ENCODE assay signal across 1 cellular context in genomic region chr3:38003371-38003816, GRCh38.
TF ChIP-seq lines count a peak whose summit lies in the region.

No MANE protein-coding gene starts in this region.

TF ChIP-seq in HepG2, 621 proteins besides CTCF, POLR2A, EP300 and RAD21 (continued from another document and continues in another):
- no peak for TF ChIP-seq AHDC1 (CRISPR knock-in tag; IDR thresholded peaks at IDR 0.05; ENCODE audit: borderline replicate concordance)
- TF ChIP-seq GTF2F1 (IDR thresholded peaks at IDR 0.05; ENCODE audit: low read length), result no peak
- TF ChIP-seq ISL2 (CRISPR knock-in tag; IDR thresholded peaks at IDR 0.05), result no peak
- no peak for TF ChIP-seq ZNF354B (CRISPR knock-in tag; IDR thresholded peaks at IDR 0.05)
- no peak for TF ChIP-seq LCORL (IDR thresholded peaks at IDR 0.05)
- peak; percentile 62 for TF ChIP-seq LCORL (CRISPR knock-in tag; IDR thresholded peaks at IDR 0.05)
- TF ChIP-seq ARNT2 (CRISPR knock-in tag; IDR thresholded peaks at IDR 0.05; ENCODE audit: low read depth), result peak; percentile 44; the same call in 1 of the 2 replicates
- TF ChIP-seq NCOA2 (CRISPR knock-in tag; IDR thresholded peaks at IDR 0.05), result no peak
- no peak for TF ChIP-seq ZNF513 (CRISPR knock-in tag; conservative IDR thresholded peaks at IDR 0.05)
- TF ChIP-seq CENPT (CRISPR knock-in tag; IDR thresholded peaks at IDR 0.05; ENCODE audit: low read depth), result no peak
- TF ChIP-seq ZNF496 (CRISPR knock-in tag; IDR thresholded peaks at IDR 0.05; ENCODE audit: insufficient replicate concordance), result no peak
- no peak; the same call in 1 of the 2 replicates for TF ChIP-seq GABPB1 (CRISPR knock-in tag; IDR thresholded peaks at IDR 0.05)
- no peak for TF ChIP-seq SMAD1 (CRISPR knock-in tag; IDR thresholded peaks at IDR 0.05; ENCODE audit: borderline replicate concordance, low read depth)
- TF ChIP-seq ZMYM3 (CRISPR knock-in tag; IDR thresholded peaks at IDR 0.05), result no peak
- no peak for TF ChIP-seq ZSCAN22 (CRISPR knock-in tag; IDR thresholded peaks at IDR 0.05)
- no peak for TF ChIP-seq ZNF710 (CRISPR knock-in tag; IDR thresholded peaks at IDR 0.05; ENCODE audit: borderline replicate concordance)
- TF ChIP-seq ZXDC (CRISPR knock-in tag; IDR thresholded peaks at IDR 0.05), result no peak
- no peak for TF ChIP-seq ZNF253 (CRISPR knock-in tag; IDR thresholded peaks at IDR 0.05; ENCODE audit: borderline replicate concordance)
- no peak for TF ChIP-seq EEA1 (CRISPR knock-in tag; IDR thresholded peaks at IDR 0.05; ENCODE audit: borderline replicate concordance)
- no peak for TF ChIP-seq KDM1A (CRISPR knock-in tag; IDR thresholded peaks at IDR 0.05)
- TF ChIP-seq SIX1 (CRISPR knock-in tag; IDR thresholded peaks at IDR 0.05; ENCODE audit: borderline replicate concordance), result no peak
- no peak for TF ChIP-seq ZNF274 (CRISPR knock-in tag; IDR thresholded peaks at IDR 0.05)
- no peak for TF ChIP-seq ZFP36 (IDR thresholded peaks at IDR 0.05; ENCODE audit: borderline replicate concordance, low read depth, low read length, partially characterized antibody)
- TF ChIP-seq TCF7 (IDR thresholded peaks at IDR 0.05; ENCODE audit: low read depth), result no peak
- no peak for TF ChIP-seq SMARCE1 (IDR thresholded peaks at IDR 0.05; ENCODE audit: borderline replicate concordance)
- TF ChIP-seq GATA4 (IDR thresholded peaks at IDR 0.05; ENCODE audit: borderline replicate concordance, low read depth), result no peak
- TF ChIP-seq ZBTB21 (CRISPR knock-in tag; IDR thresholded peaks at IDR 0.05), result no peak
- TF ChIP-seq ERF (CRISPR knock-in tag; IDR thresholded peaks at IDR 0.05), result peak; percentile 10; the same call in 1 of the 2 replicates
- no peak for TF ChIP-seq ATF3 (CRISPR knock-in tag; IDR thresholded peaks at IDR 0.05)
- no peak for TF ChIP-seq DRAP1 (CRISPR knock-in tag; IDR thresholded peaks at IDR 0.05)
- no peak for TF ChIP-seq NR1H2 (CRISPR knock-in tag; IDR thresholded peaks at IDR 0.05; ENCODE audit: borderline replicate concordance, low read depth)
- no peak; the same call in 1 of the 2 replicates for TF ChIP-seq SAP130 (CRISPR knock-in tag; IDR thresholded peaks at IDR 0.05; ENCODE audit: low read depth)
- no peak for TF ChIP-seq KDM2A (CRISPR knock-in tag; IDR thresholded peaks at IDR 0.05; ENCODE audit: borderline replicate concordance, low read depth)
- 0 out of 2 replicates have a peak, but pooled peaks have one; percentile 41 for TF ChIP-seq IRF9 (CRISPR knock-in tag; IDR thresholded peaks at IDR 0.05; ENCODE audit: borderline replicate concordance)
- no peak for TF ChIP-seq ZNF224 (CRISPR knock-in tag; IDR thresholded peaks at IDR 0.05)
- no peak for TF ChIP-seq ZNF282 (IDR thresholded peaks at IDR 0.05; ENCODE audit: partially characterized antibody)
- TF ChIP-seq ZNF407 (CRISPR knock-in tag; IDR thresholded peaks at IDR 0.05; ENCODE audit: not compliant biosample characterization), result no peak
- TF ChIP-seq SMARCC2 (IDR thresholded peaks at IDR 0.05), result no peak
- TF ChIP-seq POGZ (CRISPR knock-in tag; IDR thresholded peaks at IDR 0.05), result no peak
